ENCODE assay signal across 9 cellular contexts in the genomic region with DNA sequence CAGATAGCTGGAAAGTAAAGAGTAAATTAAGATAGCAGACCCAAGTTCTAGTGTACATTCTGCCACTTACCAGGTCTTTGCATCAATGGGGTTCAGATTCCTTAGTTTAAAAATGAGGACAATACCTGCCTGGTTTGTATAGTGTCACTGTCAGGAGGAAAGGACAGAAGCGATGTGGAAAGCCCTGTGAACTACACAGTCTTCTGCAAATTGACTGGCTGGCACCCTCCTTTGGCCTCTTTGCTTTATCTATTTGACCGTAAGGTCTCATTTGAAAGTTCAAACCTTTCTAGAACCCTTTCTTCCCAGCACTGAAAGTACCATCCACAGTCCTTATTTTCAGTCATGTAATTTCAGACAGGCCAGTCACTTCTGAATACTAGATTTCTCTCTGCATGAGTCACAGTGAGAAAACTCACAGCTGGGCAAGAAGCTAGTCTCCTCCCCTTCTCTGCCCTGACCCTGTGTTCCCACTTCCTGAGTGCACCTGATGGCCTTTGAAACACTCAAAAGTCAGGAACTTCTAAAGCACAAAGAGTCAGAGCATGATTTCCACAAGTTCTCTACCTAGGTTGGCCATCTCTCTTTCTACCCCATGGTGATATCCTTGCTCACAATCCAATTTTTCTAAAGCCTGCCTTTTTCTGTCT.
DNase-seq lines count a peak whose midpoint lies in the region; ATAC-seq and TF ChIP-seq lines count a peak whose summit lies in the region.
"Had no signal": no experiment of that assay in that cellular context is flagged by ENCODE, and none has a peak within 500 bp of the region (broad histone marks: within the 10 kb centered on the region; RNA-seq: fewer than 3 reads in every experiment).

No MANE protein-coding gene starts in this region.

- H3K4me1 ChIP-seq in thyroid gland, result peaks cover 15 to 26% of the 10 kb centered on the region in 2 donors

- H3K9me3 ChIP-seq in thyroid gland, result no peaks in the 10 kb centered on the region
- H3K9me3 ChIP-seq: thoracic aorta had no signal

- no peaks in the 10 kb centered on the region for H3K36me3 ChIP-seq in thyroid gland
- H3K36me3 ChIP-seq: thoracic aorta had no signal

- TF ChIP-seq POLR2A in thyroid gland (IDR thresholded peaks at IDR 0.05), result no peak

- H3K27ac ChIP-seq in thyroid gland, result peak overlapping the region; percentile 48 to 81 (median 73)
- H3K27ac ChIP-seq: thoracic aorta had no signal

- DNase-seq in astrocyte of the hippocampus (ENCODE audit: low read depth, low spot score) (peak; percentile 76), thyroid gland (peak; percentile 62 to 66), KG1 (lab: John Stamatoyannopoulos, UW) (no peak), NCI-H1417 (lab: John Stamatoyannopoulos, UW) (no peak), NCI-H2196 treated with DMSO at 0.1 percent for 48 hours (lab: John Stamatoyannopoulos, UW; ENCODE audit: unreplicated experiment) (no peak)
- DNase-seq: activated CD8-positive, alpha-beta memory T cell treated with anti-CD3 and anti-CD28 coated beads, Interleukin-2, amount 50 U/mL, for 4 hours had no signal

- H3K4me3 ChIP-seq in thyroid gland (replicated peaks in 1 of 3), result no peak overlapping the region
- H3K4me3 ChIP-seq: thoracic aorta had no signal

- intact Hi-C loops in thyroid gland (cut with DNase I), result no loop called here

- H3K27me3 ChIP-seq in thyroid gland, result no peaks in the 10 kb centered on the region

- no peak for TF ChIP-seq CTCF in thyroid gland (IDR thresholded peaks at IDR 0.05)

- ATAC-seq in GM19395 (IDR thresholded peaks at IDR 0.05; ENCODE audit: unreplicated experiment), result peak; percentile 97
- ATAC-seq in HG03095 (IDR thresholded peaks at IDR 0.05; ENCODE audit: unreplicated experiment), result peak; percentile 93

- WGBS in thyroid gland, 2 donors, result 86 to 96% methylated on average over 2 of the region's 2 CpGs

Comparison
In these comparisons a context has a peak if more than half of its experiments do, and no peak if none do; other contexts are left out.
1. DNase-seq: peak in astrocyte of the hippocampus (single experiment) and thyroid gland (2 of 2); none in KG1 (single experiment), NCI-H1417 (0 of 3) and NCI-H2196 treated with DMSO at 0.1 percent for 48 hours (single experiment).